In genomic region chr7:79287976-79288375, GRCh38 we compare ENCODE assay signal across 16 cellular contexts.
DNase-seq lines count a peak whose midpoint lies in the region; ATAC-seq and TF ChIP-seq lines count a peak whose summit lies in the region.
"Had no signal": no experiment of that assay in that cellular context is flagged by ENCODE, and none has a peak within 500 bp of the region (broad histone marks: within the 10 kb centered on the region; RNA-seq: fewer than 3 reads in every experiment).

No MANE protein-coding gene starts in this region.

- H2AK5ac ChIP-seq in IMR-90 (ENCODE audit: low read depth, low read length): 0 out of 2 replicates have a peak overlapping the region, but pooled peaks have one; percentile 5

- ATAC-seq in IMR-90 (ENCODE audit: low read depth) (no peak), left colon (no peak)
- no peak for ATAC-seq in stimulated activated memory B cell treated with anti-CD40 and anti-IgM and Interleukin-4, amounts not matched to agents 10 μg/mL and 1 μg/mL and 100 μg/mL, for 72 hours
- ATAC-seq: GM23338 had no signal

- no peak for TF ChIP-seq POLR2A in IMR-90 (IDR thresholded peaks at IDR 0.05; ENCODE audit: low read depth, low read length)

- no peak overlapping the region for H2BK5ac ChIP-seq in IMR-90 (ENCODE audit: low read depth, low read length, poor library complexity, severe bottlenecking)

- no peaks in the 10 kb centered on the region for H3K9me3 ChIP-seq in IMR-90 (ENCODE audit: control insufficient read depth, insufficient read depth, low read length)
- H3K9me3 ChIP-seq: Peyer's patch had no signal

- H2AK9ac ChIP-seq in IMR-90 (replicated peaks; ENCODE audit: low read depth, low read length, poor library complexity): no peak overlapping the region

- no peak overlapping the region for H3K14ac ChIP-seq in IMR-90 (replicated peaks; ENCODE audit: low read depth, low read length)

- H3K4ac ChIP-seq in IMR-90 (ENCODE audit: low read depth, low read length): peak overlapping the region; percentile 23; the same call in 1 of the 2 replicates

- no peak overlapping the region for H2AFZ ChIP-seq in IMR-90 (replicated peaks; ENCODE audit: low read length, poor library complexity)
- H2AFZ ChIP-seq: GM23338 had no signal

- in situ Hi-C loops in IMR-90 (cut with MboI; ENCODE audit: low sequenced_read_pairs): no loop called here

- POLR2A ChIA-PET in IMR-90 (lab: Charles Lee; ENCODE audit: unreplicated experiment): no interaction called here

- H3K9ac ChIP-seq in IMR-90 (ENCODE audit: low read depth, low read length): no peak overlapping the region

- no peak overlapping the region for H3K27ac ChIP-seq in IMR-90 (ENCODE audit: insufficient read depth, low read length)
- H3K27ac ChIP-seq: Peyer's patch had no signal

- H3K9me1 ChIP-seq in IMR-90 (ENCODE audit: insufficient read depth, low read length): no peaks in the 10 kb centered on the region; the same call in 1 of the 2 replicates

- no peak overlapping the region for H3K23ac ChIP-seq in IMR-90 (ENCODE audit: low read depth, low read length)

- no peak for TF ChIP-seq RAD21 in IMR-90 (IDR thresholded peaks at IDR 0.05; ENCODE audit: low read length)

- peak overlapping the region; percentile 10; the same call in 1 of the 2 replicates for H2BK20ac ChIP-seq in IMR-90 (ENCODE audit: low read depth, low read length)

- peak; percentile 19 for DNase-seq in AG20443 (ENCODE audit: low spot score)
- peak; percentile 73 for DNase-seq in IMR-90
- DNase-seq in choroid plexus epithelial cell (ENCODE audit: low read depth): peak; percentile 65
- DNase-seq in iris pigment epithelial cell (ENCODE audit: low read depth): peak; percentile 75
- no peak for DNase-seq in left colon
- DNase-seq in stimulated activated CD4-positive, alpha-beta T cell treated with anti-CD3 and anti-CD28 coated beads, Interleukin-2, amount 100 ng/mL, for 48 hours: no peak
- DNase-seq in DMS53 (lab: John Stamatoyannopoulos, UW): no peak
- DNase-seq: Caco-2, DMS79, GF-D8, NCI-H1092, NCI-H748 treated with DMSO at 0.1 percent for 48 hours, Peyer's patch, Right ventricle myocardium superior had no signal

- H3K4me1 ChIP-seq in IMR-90 (ENCODE audit: control insufficient read depth, insufficient read depth, low read length): peaks cover 11% of the 10 kb centered on the region
- H3K4me1 ChIP-seq: Peyer's patch had no signal

- H3K4me2 ChIP-seq in IMR-90 (ENCODE audit: low read depth, low read length): no peak overlapping the region
- H3K4me2 ChIP-seq: GM23338 had no signal

- no peak for TF ChIP-seq CTCF in IMR-90 (conservative IDR thresholded peaks at IDR 0.05; ENCODE audit: low read depth, low read length)
- TF ChIP-seq CTCF in choroid plexus epithelial cell (conservative IDR thresholded peaks at IDR 0.05; ENCODE audit: low read depth, low read length): no peak

- H4K5ac ChIP-seq in IMR-90 (ENCODE audit: low read depth, low read length): no peak overlapping the region

- H3K36me3 ChIP-seq in IMR-90 (ENCODE audit: control insufficient read depth, insufficient read depth, low read length): no peaks in the 10 kb centered on the region
- H3K36me3 ChIP-seq: Peyer's patch had no signal

- intact Hi-C loops in IMR-90 (cut with micrococcal nuclease) (loop anchor here (10.0 kb wide), 1 partner anchor 593 kb away; no protein-coding TSS in a partner anchor), left colon (cut with DNase I, micrococcal nuclease) (no loop called here)

- no peaks in the 10 kb centered on the region for H3K36me3 Mint-ChIP-seq in stimulated activated memory B cell treated with anti-CD40 and anti-IgM and Interleukin-4, amounts not matched to agents 10 μg/mL and 1 μg/mL and 100 μg/mL, for 72 hours

- H3K18ac ChIP-seq in IMR-90 (ENCODE audit: low read depth, low read length): no peak overlapping the region

- no peaks in the 10 kb centered on the region for H3K27me3 Mint-ChIP-seq in stimulated activated memory B cell treated with anti-CD40 and anti-IgM and Interleukin-4, amounts not matched to agents 10 μg/mL and 1 μg/mL and 100 μg/mL, for 72 hours

- no peak overlapping the region for H3K27ac Mint-ChIP-seq in stimulated activated memory B cell treated with anti-CD40 and anti-IgM and Interleukin-4, amounts not matched to agents 10 μg/mL and 1 μg/mL and 100 μg/mL, for 72 hours
- H3K27ac Mint-ChIP-seq: GM23338 had no signal

- no peak overlapping the region for H2BK15ac ChIP-seq in IMR-90 (ENCODE audit: low read depth, low read length)

- dilution Hi-C loops in IMR-90 (cut with HindIII; ENCODE audit: low sequenced_read_pairs, unreplicated experiment): no loop called here

- H3K9me3 Mint-ChIP-seq in stimulated activated memory B cell treated with anti-CD40 and anti-IgM and Interleukin-4, amounts not matched to agents 10 μg/mL and 1 μg/mL and 100 μg/mL, for 72 hours: no peaks in the 10 kb centered on the region
- H3K9me3 Mint-ChIP-seq: GM23338 had no signal

- no peak overlapping the region for H3K56ac ChIP-seq in IMR-90 (ENCODE audit: extremely low read depth, insufficient read depth, low read length)

- H4K91ac ChIP-seq in IMR-90 (ENCODE audit: insufficient read depth, low read depth, low read length): no peak overlapping the region; the same call in 1 of the 2 replicates

- no TSS peak for BruUV-seq in IMR-90 (replicated peaks; lab: Mats Ljungman, UMichigan)

- H4K20me1 ChIP-seq in IMR-90 (ENCODE audit: insufficient read depth, low read length): no peaks in the 10 kb centered on the region

- H2BK120ac ChIP-seq in IMR-90 (ENCODE audit: low read depth, low read length): no peak overlapping the region

- CTCF ChIA-PET in IMR-90 (lab: Yijun Ruan, JAX): interaction anchor here (1.0 kb wide), 1 partner anchor 10 kb away, joined by 3 read pairs; no protein-coding TSS in a partner anchor

- H3K4me1 Mint-ChIP-seq in stimulated activated memory B cell treated with anti-CD40 and anti-IgM and Interleukin-4, amounts not matched to agents 10 μg/mL and 1 μg/mL and 100 μg/mL, for 72 hours: no peaks in the 10 kb centered on the region
- H3K4me1 Mint-ChIP-seq: GM23338 had no signal

- no peak overlapping the region for H3K4me3 ChIP-seq in IMR-90 (ENCODE audit: insufficient read depth, low read depth, low read length)
- H3K4me3 ChIP-seq in choroid plexus epithelial cell (ENCODE audit: low read depth, low read length): no peak overlapping the region
- H3K4me3 ChIP-seq: GM23338, Peyer's patch had no signal

- peaks cover 5 to 29% of the 10 kb centered on the region in 2 experiments; a peak in 2 of 4 replicates for H3K79me1 ChIP-seq in IMR-90 (ENCODE audit: low read depth in 1 of 2, low read length in 2 of 2)

- H3K27me3 ChIP-seq in IMR-90 (ENCODE audit: control insufficient read depth, insufficient read depth, low read length): no peaks in the 10 kb centered on the region
- H3K27me3 ChIP-seq: Peyer's patch had no signal

- H3K4me3 Mint-ChIP-seq in stimulated activated memory B cell treated with anti-CD40 and anti-IgM and Interleukin-4, amounts not matched to agents 10 μg/mL and 1 μg/mL and 100 μg/mL, for 72 hours: no peak overlapping the region
- H3K4me3 Mint-ChIP-seq: GM23338 had no signal

- H4K8ac ChIP-seq in IMR-90 (ENCODE audit: low read depth in 2 of 2, low read length in 2 of 2): no peak overlapping the region

- no CpG with 5 or more reads among the region's 1 CpG for WGBS in IMR-90 (ENCODE audit: extremely low coverage in 2 of 2, insufficient read length in 1 of 2), 2 experiments

TF ChIP-seq in IMR-90, 13 proteins besides CTCF, POLR2A, EP300 and RAD21:
- TF ChIP-seq ELK1 (IDR thresholded peaks at IDR 0.05; ENCODE audit: borderline replicate concordance, low read depth, low read length) (no peak), RCOR1 (IDR thresholded peaks at IDR 0.05; ENCODE audit: insufficient replicate concordance, low read length) (no peak)

Comparison
In these comparisons a context has a peak if more than half of its experiments do, and no peak if none do; other contexts are left out.
1. DNase-seq: peak in AG20443 (single experiment), IMR-90 (single experiment), choroid plexus epithelial cell (single experiment) and iris pigment epithelial cell (single experiment); none in left colon (0 of 2), stimulated activated CD4-positive, alpha-beta T cell treated with anti-CD3 and anti-CD28 coated beads, Interleukin-2, amount 100 ng/mL, for 48 hours (0 of 2) and DMS53 (single experiment).